In the genomic region with DNA sequence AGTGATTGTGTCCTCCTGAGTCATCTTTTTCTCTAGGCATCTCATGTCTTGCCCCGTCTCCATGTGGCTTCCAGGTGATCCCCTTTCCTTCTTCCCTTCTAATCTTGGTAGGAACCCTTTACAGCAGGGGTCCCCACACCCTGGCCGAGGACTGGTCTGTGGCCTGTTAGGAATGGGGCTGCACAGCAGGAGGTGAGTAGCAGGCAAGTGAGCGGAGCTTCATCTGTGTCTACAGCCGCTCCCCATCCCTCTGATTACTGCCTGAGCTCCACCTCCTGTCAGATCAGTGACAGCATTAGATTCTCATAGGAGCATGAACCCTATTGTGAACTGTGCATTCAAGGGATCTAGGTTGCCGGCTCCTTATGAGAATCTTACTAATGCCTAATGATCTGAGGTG, we compare ENCODE assay signal across 29 cellular contexts.
"Had no signal": no experiment of that assay in that cellular context is flagged by ENCODE, and none has a peak within 500 bp of the region (broad histone marks: within the 10 kb centered on the region; RNA-seq: fewer than 3 reads in every experiment).

No MANE protein-coding gene starts in this region.

- DNase-seq: activated CD4-positive, alpha-beta memory T cell treated with anti-CD3 and anti-CD28 coated beads, Interleukin-2, amount 10 ng/mL, durations not matched to agents 7 days and 5 days; activated CD4-positive, alpha-beta T cell treated with anti-CD3 and anti-CD28 coated beads for 36 hours; activated CD8-positive, alpha-beta memory T cell treated with anti-CD3 and anti-CD28 coated beads for 24 hours; activated CD8-positive, alpha-beta memory T cell treated with anti-CD3 and anti-CD28 coated beads, Interleukin-2, amount 10 ng/mL, durations not matched to agents 7 days and 5 days; activated CD8-positive, alpha-beta memory T cell treated with anti-CD3 and anti-CD28 coated beads, Interleukin-2, amount 50 U/mL, for 48 hours; activated effector memory CD4-positive, alpha-beta T cell treated with Interleukin-2 at 50 U/mL for 16 hours; activated naive CD4-positive, alpha-beta T cell treated with anti-CD3 and anti-CD28 coated beads, Interleukin-2, amount 10 ng/mL, durations not matched to agents 7 days and 5 days; activated naive CD8-positive, alpha-beta T cell treated with anti-CD3 and anti-CD28 coated beads, Interleukin-2, amount 50 U/mL, for 24 hours; activated T-cell treated with anti-CD3 and anti-CD28 coated beads, Interleukin-2, amount 50 U/mL, for 48 hours; anterior cingulate cortex; caudate nucleus; MM.1S; MV-4-11; NCI-H1092; NCI-H1436 treated with DMSO at 0.1 percent for 48 hours; NCI-H1694 treated with DMSO at 0.1 percent for 48 hours; NCI-H2029; NCI-H510A; NCI-H526; NCI-H82; SHP77; SJCRH30; T1000 had no signal

- H3K4me1 Mint-ChIP-seq: activated CD4-positive, alpha-beta T cell treated with anti-CD3 and anti-CD28 coated beads for 36 hours; activated naive CD4-positive, alpha-beta T cell treated with anti-CD3 and anti-CD28 coated beads, Interleukin-2, amount 10 ng/mL, durations not matched to agents 7 days and 5 days; activated naive CD8-positive, alpha-beta T cell treated with anti-CD3 and anti-CD28 coated beads, Interleukin-2, amount 50 U/mL, for 24 hours had no signal

- H3K4me2 ChIP-seq: KMS-11 had no signal

- H3K36me3 ChIP-seq: SJCRH30 had no signal

- H3K4me3 ChIP-seq: SJCRH30, SK-N-MC had no signal

- H3K9me3 Mint-ChIP-seq: activated CD4-positive, alpha-beta memory T cell treated with anti-CD3 and anti-CD28 coated beads, Interleukin-2, amount 10 ng/mL, durations not matched to agents 7 days and 5 days; activated naive CD4-positive, alpha-beta T cell treated with anti-CD3 and anti-CD28 coated beads, Interleukin-2, amount 10 ng/mL, durations not matched to agents 7 days and 5 days; activated naive CD8-positive, alpha-beta T cell treated with anti-CD3 and anti-CD28 coated beads, Interleukin-2, amount 50 U/mL, for 24 hours had no signal

- H3K36me3 Mint-ChIP-seq: activated CD8-positive, alpha-beta memory T cell treated with anti-CD3 and anti-CD28 coated beads, Interleukin-2, amount 10 ng/mL, durations not matched to agents 7 days and 5 days; activated naive CD4-positive, alpha-beta T cell treated with anti-CD3 and anti-CD28 coated beads, Interleukin-2, amount 10 ng/mL, durations not matched to agents 7 days and 5 days; activated naive CD8-positive, alpha-beta T cell; brain had no signal

- H3K27me3 ChIP-seq: SJCRH30 had no signal

- H3K27ac Mint-ChIP-seq: activated CD4-positive, alpha-beta memory T cell treated with anti-CD3 and anti-CD28 coated beads, Interleukin-2, amount 10 ng/mL, durations not matched to agents 7 days and 5 days; activated CD4-positive, alpha-beta T cell treated with anti-CD3 and anti-CD28 coated beads for 36 hours; activated CD8-positive, alpha-beta memory T cell treated with anti-CD3 and anti-CD28 coated beads, Interleukin-2, amount 10 ng/mL, durations not matched to agents 7 days and 5 days; activated naive CD4-positive, alpha-beta T cell treated with anti-CD3 and anti-CD28 coated beads, Interleukin-2, amount 10 ng/mL, durations not matched to agents 7 days and 5 days; activated naive CD8-positive, alpha-beta T cell; activated naive CD8-positive, alpha-beta T cell treated with anti-CD3 and anti-CD28 coated beads, Interleukin-2, amount 50 U/mL, for 24 hours had no signal

- H3K27me3 Mint-ChIP-seq: activated naive CD8-positive, alpha-beta T cell had no signal

- ATAC-seq: activated CD4-positive, alpha-beta T cell treated with anti-CD3 and anti-CD28 coated beads for 36 hours; activated CD4-positive, CD25-positive, alpha-beta regulatory T cell treated with anti-CD3 and anti-CD28 coated beads, Interleukin-2, amount 50 U/mL, for 24 hours; activated CD8-positive, alpha-beta memory T cell treated with anti-CD3 and anti-CD28 coated beads, Interleukin-2, amount 10 ng/mL, durations not matched to agents 7 days and 5 days; activated naive CD8-positive, alpha-beta T cell treated with anti-CD3 and anti-CD28 coated beads, Interleukin-2, amount 50 U/mL, for 24 hours; Panc1 had no signal

- H3K9me3 ChIP-seq: SJCRH30 had no signal

- H3K9ac ChIP-seq: KMS-11 had no signal

- H3K27ac ChIP-seq: KMS-11, SJCRH30, SK-N-MC had no signal

- H3K4me3 Mint-ChIP-seq: activated CD4-positive, alpha-beta memory T cell treated with anti-CD3 and anti-CD28 coated beads, Interleukin-2, amount 10 ng/mL, durations not matched to agents 7 days and 5 days; activated CD4-positive, alpha-beta T cell treated with anti-CD3 and anti-CD28 coated beads for 36 hours; activated CD8-positive, alpha-beta memory T cell treated with anti-CD3 and anti-CD28 coated beads, Interleukin-2, amount 10 ng/mL, durations not matched to agents 7 days and 5 days; activated naive CD4-positive, alpha-beta T cell treated with anti-CD3 and anti-CD28 coated beads, Interleukin-2, amount 10 ng/mL, durations not matched to agents 7 days and 5 days; activated naive CD8-positive, alpha-beta T cell; activated naive CD8-positive, alpha-beta T cell treated with anti-CD3 and anti-CD28 coated beads, Interleukin-2, amount 50 U/mL, for 24 hours; brain had no signal
